In the genomic region with DNA sequence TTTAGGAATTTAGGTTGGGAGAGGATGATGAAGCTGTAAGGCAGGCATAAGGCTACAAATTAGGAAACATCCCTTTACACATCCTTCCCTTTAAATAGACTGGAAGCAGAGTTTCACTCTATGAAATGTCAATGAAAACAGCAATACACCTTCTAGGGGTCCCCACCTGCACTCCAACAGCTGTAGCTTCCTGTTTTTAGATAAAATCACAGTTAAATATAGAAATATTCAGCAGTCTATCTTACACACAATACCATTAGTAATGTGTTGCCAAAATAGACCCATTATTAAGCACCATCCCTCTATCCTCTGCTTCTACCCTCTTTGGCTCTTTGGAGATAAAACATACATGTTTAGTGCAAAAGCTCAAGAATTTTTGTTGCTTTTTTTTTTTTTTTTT, we compare ENCODE assay signal across 33 cellular contexts.
"Had no signal": no experiment of that assay in that cellular context is flagged by ENCODE, and none has a peak within 500 bp of the region (broad histone marks: within the 10 kb centered on the region; RNA-seq: fewer than 3 reads in every experiment).

No MANE protein-coding gene starts in this region.

- H3K4me1 ChIP-seq: ascending aorta, breast epithelium, esophagus muscularis mucosa, foreskin keratinocyte, gastrocnemius medialis, heart left ventricle had no signal

- H3K27me3 Mint-ChIP-seq: activated CD4-positive, alpha-beta memory T cell treated with anti-CD3 and anti-CD28 coated beads for 36 hours; activated CD4-positive, alpha-beta T cell treated with anti-CD3 and anti-CD28 coated beads for 36 hours; activated CD4-positive, alpha-beta T cell treated with anti-CD3 and anti-CD28 coated beads, Interleukin-2, amount 10 ng/mL, durations not matched to agents 24 days and 14 days; activated CD8-positive, alpha-beta memory T cell treated with anti-CD3 and anti-CD28 coated beads, Interleukin-2, amount 10 ng/mL, durations not matched to agents 7 days and 5 days; activated naive CD4-positive, alpha-beta T cell treated with anti-CD3 and anti-CD28 coated beads, Interleukin-2, amount 10 ng/mL, durations not matched to agents 7 days and 5 days; activated naive CD8-positive, alpha-beta T cell treated with anti-CD3 and anti-CD28 coated beads, Interleukin-2, amount 10 ng/mL, durations not matched to agents 7 days and 5 days; brain; dendritic cell treated with granulocyte-macrophage colony-stimulating factor and Interleukin-4, amounts not matched to agents 40 ng/mL and 50 ng/mL, for 4 days; effector memory CD8-positive, alpha-beta T cell had no signal

- H3K27ac Mint-ChIP-seq: activated CD4-positive, alpha-beta memory T cell treated with anti-CD3 and anti-CD28 coated beads for 36 hours; activated CD4-positive, alpha-beta T cell treated with anti-CD3 and anti-CD28 coated beads for 36 hours; activated CD4-positive, alpha-beta T cell treated with anti-CD3 and anti-CD28 coated beads, Interleukin-2, amount 10 ng/mL, durations not matched to agents 24 days and 14 days; activated CD8-positive, alpha-beta memory T cell treated with anti-CD3 and anti-CD28 coated beads, Interleukin-2, amount 10 ng/mL, durations not matched to agents 7 days and 5 days; activated CD8-positive, alpha-beta T cell treated with anti-CD3 and anti-CD28 coated beads, Interleukin-2, amount 10 ng/mL, durations not matched to agents 7 days and 5 days; activated naive CD4-positive, alpha-beta T cell treated with anti-CD3 and anti-CD28 coated beads, Interleukin-2, amount 10 ng/mL, durations not matched to agents 7 days and 5 days; activated naive CD4-positive, alpha-beta T cell treated with anti-CD3 and anti-CD28 coated beads, Interleukin-2, amount 50 U/mL, for 72 hours; activated naive CD8-positive, alpha-beta T cell treated with anti-CD3 and anti-CD28 coated beads, Interleukin-2, amount 10 ng/mL, durations not matched to agents 7 days and 5 days; activated T-helper 1 cell treated with anti-CD3 and anti-CD28 coated beads, Interleukin-12 subunit alpha, Interleukin-12 subunit beta, Interleukin-2, Interleukin-4 antibody, amounts not matched to agents 30 ng/mL and 10 ng/mL and 1 ng/mL, durations not matched to agents 14 hours and 24 hours and 36 hours; activated T-helper 2 cell treated with anti-CD3 and anti-CD28 coated beads, Interferon-gamma antibody, Interleukin-2, Interleukin-4, amounts not matched to agents 10 μg/mL and 5 μg/mL and 100 μg/mL, durations not matched to agents 14 hours and 24 hours and 36 hours; brain; dendritic cell treated with granulocyte-macrophage colony-stimulating factor and Interleukin-4, amounts not matched to agents 40 ng/mL and 50 ng/mL, for 4 days; effector memory CD8-positive, alpha-beta T cell had no signal

- H3K36me3 Mint-ChIP-seq: activated CD4-positive, alpha-beta memory T cell treated with anti-CD3 and anti-CD28 coated beads for 36 hours; activated CD8-positive, alpha-beta memory T cell treated with anti-CD3 and anti-CD28 coated beads, Interleukin-2, amount 10 ng/mL, durations not matched to agents 7 days and 5 days; activated naive CD4-positive, alpha-beta T cell treated with anti-CD3 and anti-CD28 coated beads, Interleukin-2, amount 10 ng/mL, durations not matched to agents 7 days and 5 days; activated naive CD4-positive, alpha-beta T cell treated with anti-CD3 and anti-CD28 coated beads, Interleukin-2, amount 50 U/mL, for 72 hours; activated naive CD8-positive, alpha-beta T cell treated with anti-CD3 and anti-CD28 coated beads, Interleukin-2, amount 10 ng/mL, durations not matched to agents 7 days and 5 days had no signal

- H3K4me3 ChIP-seq: ascending aorta, breast epithelium, cardiac muscle cell, coronary artery, esophagus muscularis mucosa, gastrocnemius medialis, heart left ventricle had no signal

- ATAC-seq: activated CD4-positive, alpha-beta T cell treated with anti-CD3 and anti-CD28 coated beads for 36 hours; activated CD8-positive, alpha-beta memory T cell treated with anti-CD3 and anti-CD28 coated beads, Interleukin-2, amount 10 ng/mL, durations not matched to agents 7 days and 5 days; activated CD8-positive, alpha-beta T cell treated with anti-CD3 and anti-CD28 coated beads, Interleukin-2, amount 10 ng/mL, durations not matched to agents 7 days and 5 days; activated naive CD4-positive, alpha-beta T cell treated with anti-CD3 and anti-CD28 coated beads, Interleukin-2, amount 50 U/mL, for 72 hours; effector memory CD8-positive, alpha-beta T cell; foreskin keratinocyte; gastrocnemius medialis; heart left ventricle had no signal

- H3K27ac ChIP-seq: ascending aorta, breast epithelium, cardiac muscle cell, coronary artery, esophagus muscularis mucosa, foreskin keratinocyte, gastrocnemius medialis, heart left ventricle had no signal

- H3K4me1 Mint-ChIP-seq: activated CD4-positive, alpha-beta T cell treated with anti-CD3 and anti-CD28 coated beads for 36 hours; activated CD4-positive, alpha-beta T cell treated with anti-CD3 and anti-CD28 coated beads, Interleukin-2, amount 10 ng/mL, durations not matched to agents 24 days and 14 days; activated CD8-positive, alpha-beta memory T cell treated with anti-CD3 and anti-CD28 coated beads, Interleukin-2, amount 10 ng/mL, durations not matched to agents 7 days and 5 days; activated naive CD4-positive, alpha-beta T cell treated with anti-CD3 and anti-CD28 coated beads, Interleukin-2, amount 10 ng/mL, durations not matched to agents 7 days and 5 days; activated naive CD8-positive, alpha-beta T cell treated with anti-CD3 and anti-CD28 coated beads, Interleukin-2, amount 10 ng/mL, durations not matched to agents 7 days and 5 days had no signal

- H3K9me3 Mint-ChIP-seq: activated CD4-positive, alpha-beta T cell treated with anti-CD3 and anti-CD28 coated beads, Interleukin-2, amount 10 ng/mL, durations not matched to agents 24 days and 14 days; activated naive CD4-positive, alpha-beta T cell treated with anti-CD3 and anti-CD28 coated beads, Interleukin-2, amount 10 ng/mL, durations not matched to agents 7 days and 5 days; activated naive CD8-positive, alpha-beta T cell treated with anti-CD3 and anti-CD28 coated beads, Interleukin-2, amount 10 ng/mL, durations not matched to agents 7 days and 5 days; activated T-helper 1 cell treated with anti-CD3 and anti-CD28 coated beads, Interleukin-12 subunit alpha, Interleukin-12 subunit beta, Interleukin-2, Interleukin-4 antibody, amounts not matched to agents 30 ng/mL and 10 ng/mL and 1 ng/mL, durations not matched to agents 14 hours and 24 hours and 36 hours; brain; dendritic cell treated with granulocyte-macrophage colony-stimulating factor and Interleukin-4, amounts not matched to agents 40 ng/mL and 50 ng/mL, for 4 days had no signal

- DNase-seq: activated CD4-positive, alpha-beta memory T cell treated with anti-CD3 and anti-CD28 coated beads for 36 hours; activated CD4-positive, alpha-beta T cell treated with anti-CD3 and anti-CD28 coated beads for 36 hours; activated CD4-positive, alpha-beta T cell treated with anti-CD3 and anti-CD28 coated beads, Interleukin-2, amount 10 ng/mL, durations not matched to agents 24 days and 14 days; activated CD4-positive, CD25-positive, alpha-beta regulatory T cell; activated CD4-positive, CD25-positive, alpha-beta regulatory T cell treated with anti-CD3 and anti-CD28 coated beads, Interleukin-2, amount 50 U/mL, for 72 hours; activated CD8-positive, alpha-beta memory T cell treated with anti-CD3 and anti-CD28 coated beads, Interleukin-2, amount 10 ng/mL, durations not matched to agents 7 days and 5 days; activated CD8-positive, alpha-beta memory T cell treated with anti-CD3 and anti-CD28 coated beads, Interleukin-2, amount 50 U/mL, for 4 hours; activated CD8-positive, alpha-beta T cell treated with anti-CD3 and anti-CD28 coated beads, Interleukin-2, amount 10 ng/mL, durations not matched to agents 7 days and 5 days; activated effector memory CD4-positive, alpha-beta T cell treated with anti-CD3 and anti-CD28 coated beads, Interleukin-2, amount 50 U/mL, for 16 hours; activated naive CD4-positive, alpha-beta T cell; activated naive CD4-positive, alpha-beta T cell treated with anti-CD3 and anti-CD28 coated beads, Interleukin-2, amount 10 ng/mL, durations not matched to agents 7 days and 5 days; activated naive CD8-positive, alpha-beta T cell treated with anti-CD3 and anti-CD28 coated beads, Interleukin-2, amount 10 ng/mL, durations not matched to agents 7 days and 5 days; activated T-cell treated with anti-CD3 and anti-CD28 coated beads, Interleukin-2, amount 50 U/mL, for 1 hour; activated T-cell treated with anti-CD3 and anti-CD28 coated beads, Interleukin-2, amount 50 U/mL, for 48 hours; central memory CD4-positive, alpha-beta T cell; effector CD4-positive, alpha-beta T cell; effector memory CD8-positive, alpha-beta T cell; erythroblast; foreskin keratinocyte; gastrocnemius medialis; glutamatergic neuron; heart left ventricle; T-helper 2 cell had no signal

- H3K36me3 ChIP-seq: ascending aorta, breast epithelium, cardiac muscle cell, esophagus muscularis mucosa, gastrocnemius medialis, heart left ventricle had no signal

- H3K27me3 ChIP-seq: ascending aorta, breast epithelium, cardiac muscle cell, esophagus muscularis mucosa, foreskin keratinocyte, gastrocnemius medialis, heart left ventricle had no signal

- H3K9me3 ChIP-seq: ascending aorta, breast epithelium, esophagus muscularis mucosa, gastrocnemius medialis, heart left ventricle had no signal

- H3K4me3 Mint-ChIP-seq: activated CD4-positive, alpha-beta memory T cell treated with anti-CD3 and anti-CD28 coated beads for 36 hours; activated CD4-positive, alpha-beta T cell treated with anti-CD3 and anti-CD28 coated beads for 36 hours; activated CD4-positive, alpha-beta T cell treated with anti-CD3 and anti-CD28 coated beads, Interleukin-2, amount 10 ng/mL, durations not matched to agents 24 days and 14 days; activated CD8-positive, alpha-beta memory T cell treated with anti-CD3 and anti-CD28 coated beads, Interleukin-2, amount 10 ng/mL, durations not matched to agents 7 days and 5 days; activated CD8-positive, alpha-beta T cell treated with anti-CD3 and anti-CD28 coated beads, Interleukin-2, amount 10 ng/mL, durations not matched to agents 7 days and 5 days; activated naive CD4-positive, alpha-beta T cell treated with anti-CD3 and anti-CD28 coated beads, Interleukin-2, amount 10 ng/mL, durations not matched to agents 7 days and 5 days; activated naive CD8-positive, alpha-beta T cell treated with anti-CD3 and anti-CD28 coated beads, Interleukin-2, amount 10 ng/mL, durations not matched to agents 7 days and 5 days; activated T-helper 1 cell treated with anti-CD3 and anti-CD28 coated beads, Interleukin-12 subunit alpha, Interleukin-12 subunit beta, Interleukin-2, Interleukin-4 antibody, amounts not matched to agents 30 ng/mL and 10 ng/mL and 1 ng/mL, durations not matched to agents 14 hours and 24 hours and 36 hours; brain; dendritic cell treated with granulocyte-macrophage colony-stimulating factor and Interleukin-4, amounts not matched to agents 40 ng/mL and 50 ng/mL, for 4 days; effector memory CD8-positive, alpha-beta T cell had no signal
